Comparison of ENCODE assay signal across 1 cellular context in the genomic region with DNA sequence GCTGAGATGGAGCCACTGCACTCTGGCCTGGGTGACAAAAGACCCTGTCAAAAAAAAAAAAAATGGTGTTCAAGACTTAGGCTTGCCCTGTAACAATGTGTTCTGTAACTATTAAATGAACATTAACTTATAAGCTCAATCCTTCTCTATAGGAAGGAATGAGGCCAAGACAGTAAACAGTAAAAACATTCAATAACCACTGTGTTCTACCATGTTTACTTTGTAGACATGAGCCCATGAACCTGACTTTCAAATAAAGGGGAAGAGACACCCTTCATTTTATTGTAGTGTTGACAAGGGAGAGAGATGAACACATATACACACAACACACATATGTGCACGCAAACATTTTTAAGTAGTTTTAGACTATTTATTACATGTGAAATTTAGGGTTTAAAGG.
TF ChIP-seq lines count a peak whose summit lies in the region.

No MANE protein-coding gene starts in this region.

TF ChIP-seq in HepG2, 621 proteins besides CTCF, POLR2A, EP300 and RAD21 (continued from another document):
- peak; percentile 38; the same call in 1 of the 2 replicates for TF ChIP-seq ARID5B (CRISPR knock-in tag; IDR thresholded peaks at IDR 0.05)
- TF ChIP-seq FOXA3 (CRISPR knock-in tag; IDR thresholded peaks at IDR 0.05): peak; percentile 60
- TF ChIP-seq MYPOP (CRISPR knock-in tag; IDR thresholded peaks at IDR 0.05): no peak
- no peak for TF ChIP-seq SALL1 (CRISPR knock-in tag; IDR thresholded peaks at IDR 0.05)
- TF ChIP-seq FOXA1 (IDR thresholded peaks at IDR 0.05): no peak
- TF ChIP-seq FOXA1 (CRISPR knock-in tag; IDR thresholded peaks at IDR 0.05): 0 out of 2 replicates have a peak, but pooled peaks have one; percentile 9
